In the genomic region with DNA sequence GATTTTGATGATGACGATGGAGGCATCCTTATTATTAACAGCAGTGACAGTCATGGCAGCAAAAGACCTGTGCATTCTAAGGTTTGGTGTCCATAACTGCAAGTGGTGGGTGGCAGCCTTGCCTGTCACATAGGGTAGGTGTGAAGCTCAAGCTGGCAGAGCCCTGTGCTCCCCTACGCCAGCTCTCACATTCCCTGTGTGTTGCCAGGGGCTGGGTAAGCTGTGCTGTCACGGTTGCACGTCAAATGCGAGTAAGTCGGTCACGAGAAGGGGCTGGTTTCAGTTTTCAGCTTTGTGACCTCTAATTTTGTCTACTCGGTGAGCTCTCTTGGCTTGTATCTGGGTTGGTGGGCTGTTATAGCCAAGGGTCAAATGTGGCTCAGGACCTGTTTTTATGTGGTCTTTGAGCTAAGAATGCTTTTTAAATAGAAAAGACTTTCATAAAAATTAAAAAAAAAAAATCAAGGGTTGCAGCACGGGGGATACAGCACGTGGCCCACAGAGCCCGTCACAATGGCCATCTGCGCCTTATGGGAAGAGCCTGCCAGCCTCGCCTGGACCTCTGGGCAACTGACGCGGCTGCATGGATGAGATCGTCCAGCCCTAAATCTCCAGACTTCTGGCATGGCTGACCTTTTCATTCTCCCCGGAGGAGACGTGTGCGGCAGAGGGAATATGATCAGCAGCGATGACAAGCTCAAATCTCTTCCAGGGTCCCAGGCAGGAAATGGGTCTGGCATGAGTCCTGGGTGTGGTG, we compare ENCODE assay signal across 9 cellular contexts.
DNase-seq lines count a peak whose midpoint lies in the region; ATAC-seq and TF ChIP-seq lines count a peak whose summit lies in the region.
"Had no signal": no experiment of that assay in that cellular context is flagged by ENCODE, and none has a peak within 500 bp of the region (broad histone marks: within the 10 kb centered on the region; RNA-seq: fewer than 3 reads in every experiment).

No MANE protein-coding gene starts in this region.

- WGBS in heart right ventricle, 2 donors, result 27 to 33% methylated on average over 20 of the region's 20 CpGs

- peaks cover 0 to 42% (median 29%) of the 10 kb centered on the region in 9 donors for H3K4me1 ChIP-seq in heart right ventricle

- intact Hi-C loops in heart right ventricle (cut with DNase I), result loop anchor here in 4 of 10 donors (5.0 kb wide), 3 partner anchors 151 to 181 kb away; partner anchors contain the start of gene PHACTR3 (in 1 of the 4)

- ATAC-seq in GM21381 (IDR thresholded peaks at IDR 0.05; ENCODE audit: unreplicated experiment), result peak; percentile 15
- peak; percentile 46 for ATAC-seq in HG03280 (IDR thresholded peaks at IDR 0.05; ENCODE audit: unreplicated experiment)
- ATAC-seq in heart right ventricle, result peak; percentile 27 to 73 (median 52)

- no peaks in the 10 kb centered on the region for H3K9me3 ChIP-seq in heart right ventricle

- H3K4me3 ChIP-seq in GM12865 (ENCODE audit: low read depth, low read length), result peak overlapping the region; percentile 36
- peak overlapping the region in 4 of 10 donors; percentile 6 to 29 (median 25) for H3K4me3 ChIP-seq in heart right ventricle

- peak overlapping the region in 6 of 10 donors; percentile 55 to 82 (median 67) for H3K27ac ChIP-seq in heart right ventricle

- H3K27me3 ChIP-seq in heart right ventricle, result peaks cover 0 to 60% (median 23%) of the 10 kb centered on the region in 7 donors

- no peaks in the 10 kb centered on the region for H3K36me3 ChIP-seq in heart right ventricle

- peak; percentile 70 for DNase-seq in GM12865 (ENCODE audit: low read depth)
- DNase-seq in heart right ventricle, result peak; percentile 24 to 58
- DNase-seq in HK-2 (ENCODE audit: unreplicated experiment), result no peak
- DNase-seq in NCI-H2081 treated with DMSO at 0.1 percent for 48 hours (lab: John Stamatoyannopoulos, UW), result no peak
- no peak for DNase-seq in activated effector memory CD4-positive, alpha-beta T cell treated with anti-CD3 and anti-CD28 coated beads, Interleukin-2, amount 50 U/mL, for 16 hours
- DNase-seq in HUDEP-2 (lab: John Stamatoyannopoulos, UW; ENCODE audit: unreplicated experiment in 76 of 76), result no peak
- DNase-seq: activated CD4-positive, CD25-positive, alpha-beta regulatory T cell treated with anti-CD3 and anti-CD28 coated beads, Interleukin-2, amount 50 U/mL, for 72 hours had no signal

- no peak for TF ChIP-seq CTCF in GM12865 (IDR thresholded peaks at IDR 0.05; ENCODE audit: insufficient read depth, low read depth, low read length, missing control alignments)
- TF ChIP-seq CTCF in heart right ventricle (IDR thresholded peaks at IDR 0.05), result no peak

Comparison
In these comparisons a context has a peak if more than half of its experiments do, and no peak if none do; other contexts are left out.
1. DNase-seq: peak in GM12865 (single experiment) and heart right ventricle (2 of 2); none in HK-2 (single experiment), NCI-H2081 treated with DMSO at 0.1 percent for 48 hours (single experiment), activated effector memory CD4-positive, alpha-beta T cell treated with anti-CD3 and anti-CD28 coated beads, Interleukin-2, amount 50 U/mL, for 16 hours (single experiment) and HUDEP-2 (0 of 76).
2. Peak in every context shown above with its lines, with median percentiles within 50 percentile points of each other: ATAC-seq.